1 cellular context compared by ENCODE assay signal in genomic region chr4:125722009-125722408, GRCh38.
TF ChIP-seq lines count a peak whose summit lies in the region.

No MANE protein-coding gene starts in this region.

TF ChIP-seq in K562, 482 proteins besides CTCF, POLR2A, EP300 and RAD21:
- TF ChIP-seq, protein P1, sequence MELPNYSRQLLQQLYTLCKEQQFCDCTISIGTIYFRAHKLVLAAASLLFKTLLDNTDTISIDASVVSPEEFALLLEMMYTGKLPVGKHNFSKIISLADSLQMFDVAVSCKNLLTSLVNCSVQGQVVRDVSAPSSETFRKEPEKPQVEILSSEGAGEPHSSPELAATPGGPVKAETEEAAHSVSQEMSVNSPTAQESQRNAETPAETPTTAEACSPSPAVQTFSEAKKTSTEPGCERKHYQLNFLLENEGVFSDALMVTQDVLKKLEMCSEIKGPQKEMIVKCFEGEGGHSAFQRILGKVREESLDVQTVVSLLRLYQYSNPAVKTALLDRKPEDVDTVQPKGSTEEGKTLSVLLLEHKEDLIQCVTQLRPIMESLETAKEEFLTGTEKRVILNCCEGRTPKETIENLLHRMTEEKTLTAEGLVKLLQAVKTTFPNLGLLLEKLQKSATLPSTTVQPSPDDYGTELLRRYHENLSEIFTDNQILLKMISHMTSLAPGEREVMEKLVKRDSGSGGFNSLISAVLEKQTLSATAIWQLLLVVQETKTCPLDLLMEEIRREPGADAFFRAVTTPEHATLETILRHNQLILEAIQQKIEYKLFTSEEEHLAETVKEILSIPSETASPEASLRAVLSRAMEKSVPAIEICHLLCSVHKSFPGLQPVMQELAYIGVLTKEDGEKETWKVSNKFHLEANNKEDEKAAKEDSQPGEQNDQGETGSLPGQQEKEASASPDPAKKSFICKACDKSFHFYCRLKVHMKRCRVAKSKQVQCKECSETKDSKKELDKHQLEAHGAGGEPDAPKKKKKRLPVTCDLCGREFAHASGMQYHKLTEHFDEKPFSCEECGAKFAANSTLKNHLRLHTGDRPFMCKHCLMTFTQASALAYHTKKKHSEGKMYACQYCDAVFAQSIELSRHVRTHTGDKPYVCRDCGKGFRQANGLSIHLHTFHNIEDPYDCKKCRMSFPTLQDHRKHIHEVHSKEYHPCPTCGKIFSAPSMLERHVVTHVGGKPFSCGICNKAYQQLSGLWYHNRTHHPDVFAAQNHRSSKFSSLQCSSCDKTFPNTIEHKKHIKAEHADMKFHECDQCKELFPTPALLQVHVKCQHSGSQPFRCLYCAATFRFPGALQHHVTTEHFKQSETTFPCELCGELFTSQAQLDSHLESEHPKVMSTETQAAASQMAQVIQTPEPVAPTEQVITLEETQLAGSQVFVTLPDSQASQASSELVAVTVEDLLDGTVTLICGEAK (IDR thresholded peaks at IDR 0.05): peak; percentile 87
- TF ChIP-seq, protein P1 (CRISPR knock-in tag; IDR thresholded peaks at IDR 0.05): no peak
- TF ChIP-seq MTA1 (IDR thresholded peaks at IDR 0.05; ENCODE audit: borderline replicate concordance): no peak
